Comparison of ENCODE assay signal across 21 cellular contexts in the genomic region with DNA sequence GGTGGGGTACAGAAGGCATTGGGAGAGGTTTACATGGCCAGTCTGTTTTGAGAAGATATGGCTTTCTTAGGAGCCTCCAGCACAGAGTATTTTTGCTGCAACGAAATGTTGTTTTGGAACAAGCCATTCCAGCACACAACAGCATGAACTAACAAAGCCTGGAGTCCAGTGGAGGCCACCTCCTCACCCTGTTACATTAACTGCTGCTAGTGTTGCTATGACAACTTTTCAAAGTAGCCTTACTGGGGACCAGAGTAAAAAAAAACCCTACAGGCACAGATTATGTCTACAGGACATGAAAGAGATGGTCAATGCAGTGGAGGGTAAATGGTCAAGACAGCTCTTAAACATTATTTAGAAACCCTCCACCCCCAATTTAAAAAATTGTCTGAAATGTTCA.
DNase-seq lines count a peak whose midpoint lies in the region; ATAC-seq and TF ChIP-seq lines count a peak whose summit lies in the region.
"Had no signal": no experiment of that assay in that cellular context is flagged by ENCODE, and none has a peak within 500 bp of the region (broad histone marks: within the 10 kb centered on the region; RNA-seq: fewer than 3 reads in every experiment).

No MANE protein-coding gene starts in this region.

- no peaks in the 10 kb centered on the region for H3K27me3 ChIP-seq in BE2C

- H3K4me3 ChIP-seq in BE2C (ENCODE audit: low read depth, low read length), result no peak overlapping the region
- H3K4me3 ChIP-seq: GM23248 had no signal

- H3K27me3 Mint-ChIP-seq in nephron (ENCODE audit: low read depth) (no peaks in the 10 kb centered on the region), type B pancreatic cell (no peaks in the 10 kb centered on the region)
- H3K27me3 Mint-ChIP-seq: CD8-positive, alpha-beta memory T cell had no signal

- no peaks in the 10 kb centered on the region for H3K36me3 ChIP-seq in BE2C

- no peaks in the 10 kb centered on the region for H3K4me1 ChIP-seq in BE2C

- H3K9me3 ChIP-seq in BE2C, result no peaks in the 10 kb centered on the region

- peaks cover 6% of the 10 kb centered on the region for H3K9me3 Mint-ChIP-seq in nephron
- no peaks in the 10 kb centered on the region for H3K9me3 Mint-ChIP-seq in type B pancreatic cell

- no peak for ATAC-seq in GM19395 (IDR thresholded peaks at IDR 0.05; ENCODE audit: unreplicated experiment)
- ATAC-seq: HepG2 had no signal

- H3K4me1 Mint-ChIP-seq in nephron (peaks cover 24% of the 10 kb centered on the region), type B pancreatic cell (ENCODE audit: unreplicated experiment) (peaks cover 16% of the 10 kb centered on the region)
- H3K4me1 Mint-ChIP-seq: B cell; CD14-positive monocyte; CD8-positive, alpha-beta memory T cell had no signal

- TF ChIP-seq CTCF in nephron (IDR thresholded peaks at IDR 0.05; ENCODE audit: unreplicated experiment in 3 of 3), result no peak
- TF ChIP-seq CTCF in type B pancreatic cell (conservative IDR thresholded peaks at IDR 0.05), result peak; percentile 50
- TF ChIP-seq CTCF in BE2C (IDR thresholded peaks at IDR 0.05; ENCODE audit: low read depth, low read length), result no peak

- peak overlapping the region; percentile 54 to 93 (median 73) for H3K27ac Mint-ChIP-seq in nephron
- H3K27ac Mint-ChIP-seq in type B pancreatic cell, result no peak overlapping the region
- H3K27ac Mint-ChIP-seq: B cell; CD8-positive, alpha-beta memory T cell; H9 had no signal

- no peak overlapping the region for H3K4me3 Mint-ChIP-seq in nephron
- no peak overlapping the region for H3K4me3 Mint-ChIP-seq in type B pancreatic cell
- H3K4me3 Mint-ChIP-seq: B cell; CD14-positive monocyte; CD8-positive, alpha-beta memory T cell; H9 had no signal

- DNase-seq in DMS53 (lab: John Stamatoyannopoulos, UW) (peak; percentile 29), DMS53 treated with DMSO at 0.1 percent for 48 hours (lab: John Stamatoyannopoulos, UW; ENCODE audit: unreplicated experiment) (no peak), NCI-H69 (lab: John Stamatoyannopoulos, UW) (peak; percentile 11), type B pancreatic cell (ENCODE audit: extremely low spot score, unreplicated experiment) (no peak), BE2C (no peak)
- DNase-seq: CD8-positive, alpha-beta memory T cell; GM23248; H9; Kasumi-1; NCI-H1105 treated with DMSO at 0.1 percent for 48 hours; NCI-H1694 treated with DMSO at 0.1 percent for 48 hours; NCI-H2081; NCI-H446; NCI-H524 treated with DMSO at 0.1 percent for 48 hours; Right ventricle myocardium superior; RPMI8226 had no signal

- H3K36me3 Mint-ChIP-seq in nephron (ENCODE audit: low read depth) (no peaks in the 10 kb centered on the region), type B pancreatic cell (no peaks in the 10 kb centered on the region)
- H3K36me3 Mint-ChIP-seq: CD14-positive monocyte had no signal

Comparison
In these comparisons a context has a peak if more than half of its experiments do, and no peak if none do; other contexts are left out.
1. DNase-seq: peak in DMS53 (single experiment) and NCI-H69 (single experiment); none in DMS53 treated with DMSO at 0.1 percent for 48 hours (single experiment), type B pancreatic cell (single experiment) and BE2C (single experiment).